1 cellular context compared by ENCODE assay signal in genomic region chr1:211537253-211537652, GRCh38.
TF ChIP-seq lines count a peak whose summit lies in the region.

No MANE protein-coding gene starts in this region.

TF ChIP-seq in K562, 482 proteins besides CTCF, POLR2A, EP300 and RAD21 (continued from another document and continues in another):
- no peak for TF ChIP-seq GTF2B (IDR thresholded peaks at IDR 0.05; ENCODE audit: extremely low read depth, insufficient read length)
- TF ChIP-seq KAT7 (CRISPR knock-in tag; IDR thresholded peaks at IDR 0.05; ENCODE audit: borderline replicate concordance), result no peak
- no peak for TF ChIP-seq CREBBP (IDR thresholded peaks at IDR 0.05; ENCODE audit: low read depth, low read length)
- no peak for TF ChIP-seq THAP7 (CRISPR knock-in tag; IDR thresholded peaks at IDR 0.05)
- no peak for TF ChIP-seq MAFF (IDR thresholded peaks at IDR 0.05; ENCODE audit: low read length)
- no peak for TF ChIP-seq USF2 (CRISPR knock-in tag; IDR thresholded peaks at IDR 0.05)
- no peak for TF ChIP-seq CHCHD3 (CRISPR knock-in tag; IDR thresholded peaks at IDR 0.05)
- TF ChIP-seq ELF1 (tag; IDR thresholded peaks at IDR 0.05), result no peak
- 0 out of 2 replicates have a peak, but pooled peaks have one; percentile 48 for TF ChIP-seq ATF7 (IDR thresholded peaks at IDR 0.05)
- no peak for TF ChIP-seq HDAC6 (IDR thresholded peaks at IDR 0.05; ENCODE audit: low read depth, low read length)
- TF ChIP-seq TAF15 (IDR thresholded peaks at IDR 0.05; ENCODE audit: low read depth, low read length), result no peak
- TF ChIP-seq ZNF512 (tag; IDR thresholded peaks at IDR 0.05), result no peak
- no peak for TF ChIP-seq FOXM1 (IDR thresholded peaks at IDR 0.05; ENCODE audit: low read depth)
- no peak for TF ChIP-seq FOXM1 (CRISPR knock-in tag; IDR thresholded peaks at IDR 0.05; ENCODE audit: low read depth)
- TF ChIP-seq PBX2 (CRISPR knock-in tag; IDR thresholded peaks at IDR 0.05; ENCODE audit: low read depth), result no peak
- TF ChIP-seq PBX2 (tag; conservative IDR thresholded peaks at IDR 0.05; ENCODE audit: low read depth), result peak; percentile 90
- no peak for TF ChIP-seq FOS (IDR thresholded peaks at IDR 0.05; ENCODE audit: extremely low read depth, insufficient read length)
- peak; percentile 91 for TF ChIP-seq MEIS2 (IDR thresholded peaks at IDR 0.05; ENCODE audit: partially characterized antibody)
- TF ChIP-seq ZBTB2 (IDR thresholded peaks at IDR 0.05), result no peak
- TF ChIP-seq PRMT5 (CRISPR knock-in tag; IDR thresholded peaks at IDR 0.05), result no peak
- no peak for TF ChIP-seq HOXB6 (CRISPR knock-in tag; IDR thresholded peaks at IDR 0.05; ENCODE audit: borderline replicate concordance)
- peak; percentile 91; the same call in 1 of the 2 replicates for TF ChIP-seq OTX1 (CRISPR knock-in tag; IDR thresholded peaks at IDR 0.05)
- no peak for TF ChIP-seq HDAC8 (tag; IDR thresholded peaks at IDR 0.05)
- TF ChIP-seq TFAP4 (CRISPR knock-in tag; IDR thresholded peaks at IDR 0.05; ENCODE audit: borderline replicate concordance), result 0 out of 2 replicates have a peak, but pooled peaks have one; percentile 56
- no peak for TF ChIP-seq SREBF2 (CRISPR knock-in tag; IDR thresholded peaks at IDR 0.05)
- no peak for TF ChIP-seq SMAD2 (IDR thresholded peaks at IDR 0.05; ENCODE audit: low read depth, low read length)
- TF ChIP-seq NFIC (IDR thresholded peaks at IDR 0.05), result no peak
- no peak for TF ChIP-seq NR1H2 (CRISPR knock-in tag; IDR thresholded peaks at IDR 0.05)
- TF ChIP-seq LARP7 (IDR thresholded peaks at IDR 0.05), result no peak
- no peak for TF ChIP-seq ZNF143 (CRISPR knock-in tag; IDR thresholded peaks at IDR 0.05)
- no peak for TF ChIP-seq ZFP1 (CRISPR knock-in tag; IDR thresholded peaks at IDR 0.05)
- TF ChIP-seq RFX1 (IDR thresholded peaks at IDR 0.05), result no peak
- TF ChIP-seq FOXK2 (conservative IDR thresholded peaks at IDR 0.05 in 1 of 2, IDR thresholded peaks at IDR 0.05 in 1 of 2; ENCODE audit: low read depth in 2 of 2), result 0 out of 4 replicates have a peak, but pooled peaks of 1 of the 2 experiments have one; percentile 19
- TF ChIP-seq SMARCA4 (IDR thresholded peaks at IDR 0.05), result peak; percentile 86
- no peak for TF ChIP-seq USF1 (CRISPR knock-in tag; IDR thresholded peaks at IDR 0.05)
- TF ChIP-seq SIRT6 (IDR thresholded peaks at IDR 0.05; ENCODE audit: low read depth, low read length), result no peak
- no peak for TF ChIP-seq SMAD3 (CRISPR knock-in tag; conservative IDR thresholded peaks at IDR 0.05)
- peak; percentile 73 for TF ChIP-seq VEZF1 (CRISPR knock-in tag; IDR thresholded peaks at IDR 0.05)
- TF ChIP-seq MCM3 (IDR thresholded peaks at IDR 0.05), result no peak
- TF ChIP-seq PHF21A (IDR thresholded peaks at IDR 0.05; ENCODE audit: borderline replicate concordance, low read depth), result peak; percentile 73; the same call in 1 of the 2 replicates
- 0 out of 2 replicates have a peak, but pooled peaks have one; percentile 27 for TF ChIP-seq L3MBTL2 (IDR thresholded peaks at IDR 0.05)
- TF ChIP-seq ZNF583 (CRISPR knock-in tag; IDR thresholded peaks at IDR 0.05), result peak; percentile 49; the same call in 1 of the 2 replicates
- TF ChIP-seq MAX (CRISPR knock-in tag; IDR thresholded peaks at IDR 0.05), result no peak
- no peak for TF ChIP-seq RHOXF2B (CRISPR knock-in tag; conservative IDR thresholded peaks at IDR 0.05)
- TF ChIP-seq CHD2 (IDR thresholded peaks at IDR 0.05; ENCODE audit: low read depth, low read length), result no peak
- TF ChIP-seq HINFP (tag; conservative IDR thresholded peaks at IDR 0.05; ENCODE audit: low read depth), result no peak
- 0 out of 2 replicates have a peak, but pooled peaks have one; percentile 24 for TF ChIP-seq HEY1 (CRISPR knock-in tag; IDR thresholded peaks at IDR 0.05; ENCODE audit: borderline replicate concordance)
- TF ChIP-seq HNRNPLL (IDR thresholded peaks at IDR 0.05; ENCODE audit: low read depth, low read length, poor library complexity, severe bottlenecking), result no peak
- no peak for TF ChIP-seq THAP12 (CRISPR knock-in tag; IDR thresholded peaks at IDR 0.05)
- TF ChIP-seq SNRNP70 (optimal IDR thresholded peaks at IDR 0.05; ENCODE audit: low read depth, low read length), result no peak
- TF ChIP-seq ELF4 (CRISPR knock-in tag; IDR thresholded peaks at IDR 0.05), result peak; percentile 91
- no peak for TF ChIP-seq JUN (IDR thresholded peaks at IDR 0.05; ENCODE audit: borderline replicate concordance, low read depth, low read length)
- TF ChIP-seq JUN (CRISPR knock-in tag; IDR thresholded peaks at IDR 0.05; ENCODE audit: borderline replicate concordance), result no peak
- TF ChIP-seq PURB (CRISPR knock-in tag; IDR thresholded peaks at IDR 0.05; ENCODE audit: low read depth), result no peak
